In the genomic region with DNA sequence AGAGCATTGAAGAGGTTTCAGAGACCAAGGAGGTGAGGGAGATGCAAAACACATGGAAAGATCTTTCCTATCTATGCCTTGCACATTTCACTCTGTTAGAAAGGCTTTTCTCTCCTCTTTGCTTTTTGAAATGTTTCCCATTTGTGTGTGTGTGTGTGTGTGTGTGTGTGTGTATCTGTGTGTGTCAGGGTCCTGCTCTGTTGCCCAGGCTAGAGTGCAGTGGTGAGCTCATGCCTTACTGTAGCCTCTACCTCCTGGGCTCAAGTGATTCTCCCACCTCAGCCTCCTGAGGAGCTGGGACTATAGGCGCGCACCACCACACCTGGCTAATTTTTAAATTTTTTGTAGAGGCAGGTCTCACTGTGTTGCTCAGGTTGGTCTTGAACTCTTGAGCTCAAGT, we compare ENCODE assay signal across 35 cellular contexts.
"Had no signal": no experiment of that assay in that cellular context is flagged by ENCODE, and none has a peak within 500 bp of the region (broad histone marks: within the 10 kb centered on the region; RNA-seq: fewer than 3 reads in every experiment).

No MANE protein-coding gene starts in this region.

- H3K4me3 Mint-ChIP-seq: activated B cell treated with CpG ODN at 0.5 μM for 24 hours; activated CD4-positive, alpha-beta memory T cell treated with anti-CD3 and anti-CD28 coated beads for 36 hours; activated CD4-positive, alpha-beta T cell treated with anti-CD3 and anti-CD28 coated beads, Interleukin-2, amount 10 ng/mL, durations not matched to agents 24 days and 14 days; activated CD8-positive, alpha-beta T cell treated with anti-CD3 and anti-CD28 coated beads for 36 hours; activated naive CD4-positive, alpha-beta T cell treated with anti-CD3 and anti-CD28 coated beads for 36 hours; activated naive CD8-positive, alpha-beta T cell treated with anti-CD3 and anti-CD28 coated beads for 36 hours; activated T-cell treated with anti-CD3 and anti-CD28 coated beads, Interleukin-2, amount 50 U/mL, for 4 hours; activated T-cell treated with anti-CD3 and anti-CD28 coated beads, Interleukin-2, amount 50 U/mL, for 72 hours; activated T-helper 1 cell treated with anti-CD3 and anti-CD28 coated beads, Interleukin-12 subunit alpha, Interleukin-12 subunit beta, Interleukin-2, Interleukin-4 antibody, amounts not matched to agents 30 ng/mL and 10 ng/mL and 1 ng/mL, durations not matched to agents 14 hours and 24 hours and 36 hours; activated T-helper 17 cell treated with anti-CD3 and anti-CD28 coated beads, Interleukin-2, amount 50 U/mL, for 72 hours; T-helper 1 cell treated with Interleukin-12 subunit alpha and Interleukin-12 subunit beta and Interleukin-4 antibody, amounts not matched to agents 30 μg/mL and 1 μg/mL, for 36 hours; T-helper 2 cell treated with Interferon-gamma antibody and Interleukin-4, amounts not matched to agents 5 μg/mL and 100 μg/mL, for 36 hours had no signal

- DNase-seq: activated B cell treated with CpG ODN at 0.5 μM for 24 hours; activated CD4-positive, alpha-beta memory T cell treated with anti-CD3 and anti-CD28 coated beads for 36 hours; activated CD4-positive, alpha-beta T cell treated with anti-CD3 and anti-CD28 coated beads for 4 hours; activated CD4-positive, alpha-beta T cell treated with anti-CD3 and anti-CD28 coated beads, Interleukin-2, amount 10 ng/mL, durations not matched to agents 24 days and 14 days; activated CD4-positive, alpha-beta T cell treated with anti-CD3 and anti-CD28 coated beads, Interleukin-2, amount 50 U/mL, for 1 hour; activated CD4-positive, alpha-beta T cell treated with anti-CD3 and anti-CD28 coated beads, Interleukin-2, amount 50 U/mL, for 4 hours; activated CD4-positive, CD25-positive, alpha-beta regulatory T cell treated with anti-CD3 and anti-CD28 coated beads, Interleukin-2, amount 50 U/mL, for 72 hours; activated CD8-positive, alpha-beta memory T cell treated with anti-CD3 and anti-CD28 coated beads, Interleukin-2, amount 50 U/mL, for 4 hours; activated CD8-positive, alpha-beta T cell treated with anti-CD3 and anti-CD28 coated beads for 36 hours; activated effector memory CD4-positive, alpha-beta T cell treated with anti-CD3 and anti-CD28 coated beads, Interleukin-2, amount 50 U/mL, for 16 hours; activated gamma-delta T cell treated with Interleukin-2 at 50 U/mL for 16 hours; activated naive CD4-positive, alpha-beta T cell; activated naive CD4-positive, alpha-beta T cell treated with anti-CD3 and anti-CD28 coated beads for 36 hours; activated naive CD4-positive, alpha-beta T cell treated with anti-CD3 and anti-CD28 coated beads, Interleukin-2, amount 50 U/mL, for 16 hours; activated naive CD8-positive, alpha-beta T cell treated with anti-CD3 and anti-CD28 coated beads for 36 hours; activated T-cell treated with anti-CD3 and anti-CD28 coated beads for 4 hours; activated T-cell treated with anti-CD3 and anti-CD28 coated beads, Interleukin-2, amount 50 U/mL, for 1 hour; activated T-cell treated with anti-CD3 and anti-CD28 coated beads, Interleukin-2, amount 50 U/mL, for 4 hours; activated T-cell treated with anti-CD3 and anti-CD28 coated beads, Interleukin-2, amount 50 U/mL, for 72 hours; adrenal gland; amniotic stem cell; aorta; body of pancreas; brain microvascular endothelial cell; central memory CD4-positive, alpha-beta T cell; T-helper 1 cell; T-helper 2 cell; T-helper 9 cell; WERI-Rb-1 had no signal

- H3K4me3 ChIP-seq: adrenal gland, body of pancreas, breast epithelium had no signal

- H3K27ac Mint-ChIP-seq: activated B cell treated with CpG ODN at 0.5 μM for 24 hours; activated CD4-positive, alpha-beta memory T cell treated with anti-CD3 and anti-CD28 coated beads for 36 hours; activated CD4-positive, alpha-beta T cell treated with anti-CD3 and anti-CD28 coated beads, Interleukin-2, amount 10 ng/mL, durations not matched to agents 24 days and 14 days; activated CD8-positive, alpha-beta T cell treated with anti-CD3 and anti-CD28 coated beads for 36 hours; activated naive CD4-positive, alpha-beta T cell treated with anti-CD3 and anti-CD28 coated beads for 36 hours; activated naive CD4-positive, alpha-beta T cell treated with anti-CD3 and anti-CD28 coated beads, Interleukin-2, amount 50 U/mL, for 72 hours; activated naive CD8-positive, alpha-beta T cell treated with anti-CD3 and anti-CD28 coated beads for 36 hours; activated T-cell treated with anti-CD3 and anti-CD28 coated beads, Interleukin-2, amount 50 U/mL, for 72 hours; activated T-helper 1 cell treated with anti-CD3 and anti-CD28 coated beads, Interleukin-12 subunit alpha, Interleukin-12 subunit beta, Interleukin-2, Interleukin-4 antibody, amounts not matched to agents 30 ng/mL and 10 ng/mL and 1 ng/mL, durations not matched to agents 14 hours and 24 hours and 36 hours; activated T-helper 17 cell treated with anti-CD3 and anti-CD28 coated beads, Interleukin-2, amount 50 U/mL, for 72 hours; T-helper 1 cell treated with Interleukin-12 subunit alpha and Interleukin-12 subunit beta and Interleukin-4 antibody, amounts not matched to agents 30 μg/mL and 1 μg/mL, for 36 hours; T-helper 2 cell treated with Interferon-gamma antibody and Interleukin-4, amounts not matched to agents 5 μg/mL and 100 μg/mL, for 36 hours had no signal

- H3K9me3 Mint-ChIP-seq: activated CD4-positive, alpha-beta T cell treated with anti-CD3 and anti-CD28 coated beads, Interleukin-2, amount 10 ng/mL, durations not matched to agents 24 days and 14 days; activated CD8-positive, alpha-beta T cell treated with anti-CD3 and anti-CD28 coated beads for 36 hours; activated naive CD4-positive, alpha-beta T cell treated with anti-CD3 and anti-CD28 coated beads for 36 hours; activated naive CD8-positive, alpha-beta T cell treated with anti-CD3 and anti-CD28 coated beads for 36 hours; activated T-cell treated with anti-CD3 and anti-CD28 coated beads, Interleukin-2, amount 50 U/mL, for 72 hours had no signal

- H3K27ac ChIP-seq: adrenal gland, body of pancreas, brain microvascular endothelial cell, breast epithelium, WERI-Rb-1 had no signal

- H3K4me1 ChIP-seq: adrenal gland, body of pancreas, breast epithelium had no signal

- H3K4me1 Mint-ChIP-seq: activated B cell treated with CpG ODN at 0.5 μM for 24 hours; activated CD4-positive, alpha-beta T cell treated with anti-CD3 and anti-CD28 coated beads, Interleukin-2, amount 10 ng/mL, durations not matched to agents 24 days and 14 days; activated naive CD8-positive, alpha-beta T cell treated with anti-CD3 and anti-CD28 coated beads for 36 hours; activated T-helper 17 cell treated with anti-CD3 and anti-CD28 coated beads, Interleukin-2, amount 50 U/mL, for 72 hours had no signal

- ATAC-seq: activated CD8-positive, alpha-beta T cell treated with anti-CD3 and anti-CD28 coated beads for 36 hours; activated naive CD4-positive, alpha-beta T cell treated with anti-CD3 and anti-CD28 coated beads, Interleukin-2, amount 50 U/mL, for 72 hours; activated T-cell treated with anti-CD3 and anti-CD28 coated beads, Interleukin-2, amount 50 U/mL, for 4 hours; activated T-cell treated with anti-CD3 and anti-CD28 coated beads, Interleukin-2, amount 50 U/mL, for 72 hours; activated T-helper 17 cell treated with anti-CD3 and anti-CD28 coated beads, Interleukin-2, amount 50 U/mL, for 72 hours; body of pancreas had no signal

- H3K36me3 Mint-ChIP-seq: activated CD4-positive, alpha-beta memory T cell treated with anti-CD3 and anti-CD28 coated beads for 36 hours; activated naive CD4-positive, alpha-beta T cell treated with anti-CD3 and anti-CD28 coated beads, Interleukin-2, amount 50 U/mL, for 72 hours; activated naive CD8-positive, alpha-beta T cell treated with anti-CD3 and anti-CD28 coated beads for 36 hours had no signal

- H3K9me3 ChIP-seq: adrenal gland, body of pancreas, breast epithelium had no signal

- H3K36me3 ChIP-seq: adrenal gland, brain microvascular endothelial cell, breast epithelium, WERI-Rb-1 had no signal

- H3K27me3 Mint-ChIP-seq: activated B cell treated with CpG ODN at 0.5 μM for 24 hours; activated CD4-positive, alpha-beta memory T cell treated with anti-CD3 and anti-CD28 coated beads for 36 hours; activated CD4-positive, alpha-beta T cell treated with anti-CD3 and anti-CD28 coated beads, Interleukin-2, amount 10 ng/mL, durations not matched to agents 24 days and 14 days; activated CD8-positive, alpha-beta T cell treated with anti-CD3 and anti-CD28 coated beads for 36 hours; activated naive CD8-positive, alpha-beta T cell treated with anti-CD3 and anti-CD28 coated beads for 36 hours; activated T-helper 17 cell treated with anti-CD3 and anti-CD28 coated beads, Interleukin-2, amount 50 U/mL, for 72 hours had no signal
